Comparison of ENCODE assay signal across 7 cellular contexts in the genomic region with DNA sequence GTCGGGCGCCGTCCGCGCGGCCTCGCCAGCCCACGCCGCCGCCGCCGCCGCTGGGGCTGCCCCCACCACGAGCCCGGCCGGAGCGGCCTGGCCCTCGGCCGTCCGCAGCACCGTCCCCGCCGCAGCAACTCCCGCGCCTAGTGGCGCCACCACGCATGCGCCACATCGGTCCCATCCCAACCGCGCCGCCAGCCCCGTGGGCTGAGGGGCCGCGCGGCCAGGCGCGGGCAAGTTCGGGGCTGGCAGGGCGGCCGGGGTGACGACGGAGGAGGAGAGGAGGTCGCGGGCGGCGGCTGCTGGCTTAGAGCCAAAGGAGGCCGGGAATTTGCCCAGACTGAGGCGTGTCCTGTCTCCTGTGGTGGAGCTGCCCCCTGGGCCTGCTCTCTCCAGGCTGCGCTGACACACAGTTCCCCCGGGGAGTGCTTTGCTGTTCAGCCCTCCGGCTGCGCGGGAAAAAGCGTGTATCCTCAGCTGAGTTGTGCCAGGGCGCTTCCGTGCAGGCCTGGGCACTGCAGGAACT. TPM values are rescaled to one million over a fixed set of nuclear protein-coding genes. Genes with fewer than 3 reads are reported as not detected.
A peak's percentile ranks its signal among the peaks of the same experiment; 100 is the strongest.
DNase-seq lines count a peak whose midpoint lies in the region; ATAC-seq and TF ChIP-seq lines count a peak whose summit lies in the region.

A gene (minus strand): TSS at position 298 of the 520 bp plus-strand sequence. CDS start 132 bp downstream, at position 166.

- no peaks in the 10 kb centered on the region for H3K9me2 ChIP-seq in PC-3 (replicated peaks; ENCODE audit: low read length)

- H3K36me3 Mint-ChIP-seq in central memory CD8-positive, alpha-beta T cell (ENCODE audit: insufficient read depth), result no peaks in the 10 kb centered on the region

- H3K4me2 ChIP-seq in PC-3 (ENCODE audit: low read length), result peak within 1 kb of the TSS; percentile 96

- no peaks in the 10 kb centered on the region for H4K20me1 ChIP-seq in PC-3 (ENCODE audit: low read length)

- BruUV-seq in PC-3 (replicated peaks; lab: Mats Ljungman, UMichigan), result no TSS peak

- H3K36me3 ChIP-seq in PC-3 (ENCODE audit: low read depth, low read length), result no peaks in the 10 kb centered on the region
- no peaks in the 10 kb centered on the region for H3K36me3 ChIP-seq in iPS-20b (ENCODE audit: insufficient read depth, low read depth, low read length)
- no peaks in the 10 kb centered on the region for H3K36me3 ChIP-seq in gastrocnemius medialis

- H3K9me3 Mint-ChIP-seq in central memory CD8-positive, alpha-beta T cell, result peaks cover 5% of the 10 kb centered on the region

- TF ChIP-seq CTCF in PC-3 (conservative IDR thresholded peaks at IDR 0.05; ENCODE audit: low read depth, low read length) (no peak), gastrocnemius medialis (IDR thresholded peaks at IDR 0.05 in 4 of 5, conservative IDR thresholded peaks at IDR 0.05 in 1 of 5) (peak in 4 of 5 experiments; percentile 13 to 38 (median 30))

- H3K27me3 ChIP-seq in PC-3 (ENCODE audit: low read length) (no peaks in the 10 kb centered on the region), iPS-20b (ENCODE audit: insufficient read depth, low read length) (peaks cover 11% of the 10 kb centered on the region; the same call in 1 of the 2 replicates), gastrocnemius medialis (no peaks in the 10 kb centered on the region)

- H3K4me3 Mint-ChIP-seq in central memory CD8-positive, alpha-beta T cell, result peak within 1 kb of the TSS; percentile 23

- H3K79me2 ChIP-seq in PC-3 (ENCODE audit: low read length), result no peaks in the 10 kb centered on the region

- no peaks in the 10 kb centered on the region for H3K27me3 Mint-ChIP-seq in central memory CD8-positive, alpha-beta T cell

- peaks cover 13% of the 10 kb centered on the region for H3K4me1 ChIP-seq in PC-3 (ENCODE audit: insufficient read depth, low read length)
- peaks cover 7% of the 10 kb centered on the region; the same call in 1 of the 2 replicates for H3K4me1 ChIP-seq in iPS-20b (ENCODE audit: insufficient read depth, low read length)
- H3K4me1 ChIP-seq in gastrocnemius medialis, result peaks cover 8 to 12% of the 10 kb centered on the region in 2 donors

- no peaks in the 10 kb centered on the region for H3F3A ChIP-seq in PC-3 (ENCODE audit: low read length, unreplicated experiment)

- H3K4me3 ChIP-seq in PC-3 (ENCODE audit: low read length) (peak within 1 kb of the TSS; percentile 77), iPS-20b (ENCODE audit: low read length) (peak within 1 kb of the TSS; percentile 58), gastrocnemius medialis (peak within 1 kb of the TSS; percentile 83 to 99 (median 92))

- ATAC-seq in GM18517 (IDR thresholded peaks at IDR 0.05; ENCODE audit: unreplicated experiment), result peak; percentile 60
- peak; percentile 83 for ATAC-seq in HG03432 (IDR thresholded peaks at IDR 0.05; ENCODE audit: unreplicated experiment)
- peak; percentile 75 for ATAC-seq in PC-3
- no peak for ATAC-seq in central memory CD8-positive, alpha-beta T cell (replicated peaks; ENCODE audit: extremely low read depth, poor library complexity, severe bottlenecking)
- ATAC-seq in gastrocnemius medialis, result peak; percentile 86 to 90

- intact Hi-C loops in PC-3 (cut with micrococcal nuclease) (no loop called here), gastrocnemius medialis (cut with DNase I; ENCODE audit: low total_unique reads) (loop anchor here (10.0 kb wide), 1 partner anchor 1217 kb away; a partner anchor contains a TSS)

- peak within 1 kb of the TSS; percentile 68 for H3K27ac ChIP-seq in PC-3 (ENCODE audit: low read length)
- H3K27ac ChIP-seq in iPS-20b (ENCODE audit: low read length), result no peak within 1 kb of the TSS
- peak within 1 kb of the TSS; percentile 94 to 97 (median 95) for H3K27ac ChIP-seq in gastrocnemius medialis

- DNase-seq in PC-3, result peak; percentile 72
- DNase-seq in central memory CD8-positive, alpha-beta T cell (ENCODE audit: low spot score in 2 of 2), result no peak
- peak; percentile 51 to 57 for DNase-seq in gastrocnemius medialis
- no peak for DNase-seq in RPMI8226

- H3K9me3 ChIP-seq in PC-3 (ENCODE audit: low read length) (no peaks in the 10 kb centered on the region), iPS-20b (ENCODE audit: insufficient read depth, low read depth, low read length) (no peaks in the 10 kb centered on the region), gastrocnemius medialis (no peaks in the 10 kb centered on the region)

- no peaks in the 10 kb centered on the region for H3K4me1 Mint-ChIP-seq in central memory CD8-positive, alpha-beta T cell

- CTCF ChIA-PET in PC-3 (lab: Charles Lee), result no interaction called here

- H3K27ac Mint-ChIP-seq in central memory CD8-positive, alpha-beta T cell (ENCODE audit: low read depth), result no peak within 1 kb of the TSS

- in situ Hi-C loops in gastrocnemius medialis (cut with MboI; ENCODE audit: low sequenced_read_pairs in 4 of 4), result no loop called here

- H2AFZ ChIP-seq in PC-3 (ENCODE audit: low read length), result peak within 1 kb of the TSS; percentile 94

- peak within 1 kb of the TSS; percentile 90 for H3K9ac ChIP-seq in PC-3 (ENCODE audit: low read length)
- peak within 1 kb of the TSS; percentile 58; the same call in 1 of the 2 replicates for H3K9ac ChIP-seq in iPS-20b (ENCODE audit: low read depth, low read length)

- TF ChIP-seq POLR2A in gastrocnemius medialis (IDR thresholded peaks at IDR 0.05), result peak; percentile 17 to 66

- POLR2A ChIA-PET in PC-3 (lab: Charles Lee; ENCODE audit: unreplicated experiment), result interaction anchor here (0.5 kb wide), 1 partner anchor 1200 kb away, joined by 4 read pairs; no protein-coding TSS in a partner anchor

RNA-seq across cellular contexts. Expression of the gene that starts here (rescaled TPM):
- 15.1 and 19.0 TPM in 2 replicates for total RNA-seq in PC-3 (2014; rRNA removed)
- total RNA-seq in gastrocnemius medialis, result 10 to 100 TPM in 3 of 4 donors, 1 to 10 TPM in 1; 7.0 to 21.1 (median 13.5) TPM

Comparison
In these comparisons a context has a peak if more than half of its experiments do, and no peak if none do; other contexts are left out.
1. DNase-seq: peak in PC-3 (single experiment) and gastrocnemius medialis (2 of 2); none in central memory CD8-positive, alpha-beta T cell (0 of 2) and RPMI8226 (single experiment).
2. Peak in every context shown above with its lines, with median percentiles within 50 percentile points of each other: H3K4me3 ChIP-seq.